In the genomic region with DNA sequence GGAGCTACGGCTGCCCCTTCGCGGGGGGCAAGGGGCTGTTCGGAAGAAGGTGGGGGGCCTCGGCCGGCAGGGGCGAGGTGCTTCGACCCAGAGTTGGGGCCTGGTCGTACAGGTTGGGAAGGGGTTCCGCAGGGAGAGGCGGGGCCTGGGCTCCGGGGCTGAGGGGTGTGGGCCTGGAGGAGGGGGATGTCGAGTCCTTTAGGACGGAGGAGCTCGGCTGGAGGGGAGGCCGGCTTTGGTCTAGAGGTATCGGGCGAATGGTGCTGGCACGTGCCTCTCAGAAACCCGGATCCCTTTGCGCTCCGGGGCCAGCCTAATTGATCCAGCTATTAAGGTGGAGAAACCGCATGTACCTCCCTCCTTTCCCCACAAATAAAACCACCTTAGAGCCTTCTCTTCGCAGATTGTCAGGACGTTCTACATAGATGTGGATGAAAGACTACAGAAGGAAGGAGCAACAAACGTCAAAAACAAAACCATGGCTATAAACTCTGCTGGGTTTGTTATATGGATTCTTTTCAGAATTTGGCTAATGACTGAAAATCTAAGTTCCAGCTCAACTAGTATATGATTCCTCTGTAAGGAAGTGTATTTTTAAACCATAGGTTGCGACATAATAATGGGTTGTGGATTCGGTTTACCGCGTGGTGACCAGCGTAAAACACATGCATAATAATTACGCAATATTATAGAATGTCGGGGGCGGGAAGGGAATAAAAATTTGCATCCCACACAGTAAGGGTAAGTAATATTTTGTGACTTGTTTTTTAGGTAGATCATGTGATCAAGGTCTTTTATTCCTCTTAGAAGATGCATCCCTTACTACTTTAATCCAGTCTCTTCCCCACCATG, we compare ENCODE assay signal across 8 cellular contexts. TPM values are rescaled to one million over a fixed set of nuclear protein-coding genes. Genes with fewer than 3 reads are reported as not detected.
A peak's percentile ranks its signal among the peaks of the same experiment; 100 is the strongest.
DNase-seq lines count a peak whose midpoint lies in the region; ATAC-seq, FAIRE-seq and TF ChIP-seq lines count a peak whose summit lies in the region.

No MANE protein-coding gene starts in this region.

- H3K9me3 Mint-ChIP-seq in memory B cell: no peaks in the 10 kb centered on the region

- in situ Hi-C loops in transverse colon (cut with MboI; ENCODE audit: low pct_ligation_motif_present in 1 of 4, low pct_unique_long_range_greater_than_20kb in 1 of 4, low sequenced_read_pairs in 3 of 4): loop anchor here in 2 of 4 donors (10.0 to 25.0 kb wide), 2 partner anchors 119 to 122 kb away; partner anchors contain the start of gene TOP2B (in 2 of the 2)

- H3K9me3 ChIP-seq in ectodermal cell (ENCODE audit: control insufficient read depth, low read length) (no peaks in the 10 kb centered on the region), transverse colon (no peaks in the 10 kb centered on the region)

- peak overlapping the region; percentile 89 for H3K27ac Mint-ChIP-seq in memory B cell

- H3K36me3 ChIP-seq in ectodermal cell (ENCODE audit: control insufficient read depth, insufficient read depth, low read length) (no peaks in the 10 kb centered on the region), transverse colon (no peaks in the 10 kb centered on the region)

- no peak for FAIRE-seq in HTR-8/SVneo (lab: Jason Lieb, UNC)

- H3K27me3 Mint-ChIP-seq in memory B cell: no peaks in the 10 kb centered on the region

- TF ChIP-seq EP300 in transverse colon (IDR thresholded peaks at IDR 0.05; ENCODE audit: low read depth): no peak

- H3K27ac ChIP-seq in ectodermal cell (ENCODE audit: insufficient read depth, low read depth, low read length, poor library complexity, severe bottlenecking): no peak overlapping the region
- H3K27ac ChIP-seq in transverse colon: peak overlapping the region; percentile 89 to 96 (median 92)

- H3K4me1 ChIP-seq in ectodermal cell (ENCODE audit: control insufficient read depth, insufficient read depth, low read length) (peaks cover 3% of the 10 kb centered on the region), transverse colon (peaks cover 7 to 51% (median 27%) of the 10 kb centered on the region in 4 donors)

- peak overlapping the region; percentile 83 for H3K4me3 Mint-ChIP-seq in memory B cell

- ATAC-seq in GM21423 (IDR thresholded peaks at IDR 0.05; ENCODE audit: unreplicated experiment) (peak; percentile 24), memory B cell (ENCODE audit: low read depth) (peak; percentile 6)

- intact Hi-C loops in transverse colon (cut with DNase I; ENCODE audit: low total_unique reads): no loop called here

- TF ChIP-seq CTCF in transverse colon (IDR thresholded peaks at IDR 0.05): peak in 1 of 5 experiments; percentile 18

- H3K27me3 ChIP-seq in ectodermal cell (ENCODE audit: control insufficient read depth, insufficient read depth, low read length, poor library complexity, severe bottlenecking): peaks cover 4% of the 10 kb centered on the region
- no peaks in the 10 kb centered on the region for H3K27me3 ChIP-seq in transverse colon

- H3K4me3 ChIP-seq in ectodermal cell (ENCODE audit: insufficient read depth, low read depth, low read length) (peak overlapping the region; percentile 58), transverse colon (peak overlapping the region; percentile 69 to 87 (median 78))

- peak; percentile 0 to 80 (median 77) for DNase-seq in NCI-H1417 (lab: John Stamatoyannopoulos, UW)
- DNase-seq in NCI-H1417 treated with DMSO at 0.1 percent for 48 hours (lab: John Stamatoyannopoulos, UW): no peak
- peak; percentile 41 for DNase-seq in HTR-8/SVneo (ENCODE audit: insufficient read length, low spot score)
- peak; percentile 31 for DNase-seq in SIG-M5 (lab: John Stamatoyannopoulos, UW)
- DNase-seq in memory B cell (ENCODE audit: low spot score in 2 of 2): no peak
- no peak for DNase-seq in transverse colon

- 28 to 29% methylated on average over 34 of the region's 34 CpGs for WGBS in ectodermal cell, 2 experiments
- 18 to 75% methylated on average over 9 to 34 of the region's 34 CpGs for WGBS in transverse colon (ENCODE audit: low coverage in 1 of 2), 2 donors

- TF ChIP-seq POLR2A in transverse colon (IDR thresholded peaks at IDR 0.05): no peak

- H3K36me3 Mint-ChIP-seq in memory B cell: peaks cover 2% of the 10 kb centered on the region

- peaks cover 15% of the 10 kb centered on the region for H3K4me1 Mint-ChIP-seq in memory B cell

RNA-seq across cellular contexts. Expression of gene NGLY1, which starts 0.6 kb away (rescaled TPM):
- 27.2 TPM for polyA plus RNA-seq in ectodermal cell (2013, experiment 1 of 4)
- polyA plus RNA-seq in ectodermal cell (2013, experiment 2 of 4): 23.8 TPM
- 20.5 TPM for polyA plus RNA-seq in ectodermal cell (2013, experiment 3 of 4)
- polyA plus RNA-seq in ectodermal cell (2013, experiment 4 of 4): 22.2 TPM
- total RNA-seq in transverse colon: 100 to 1,000 TPM in 1 of 4 donors, 10 to 100 TPM in 3; 44.9 to 154 (median 55.0) TPM

RNA-seq across cellular contexts. Expression of gene OXSM, which starts 6.0 kb away (rescaled TPM):
- 5.3 TPM for polyA plus RNA-seq in ectodermal cell (2013, experiment 1 of 4)
- 7.1 TPM for polyA plus RNA-seq in ectodermal cell (2013, experiment 2 of 4)
- polyA plus RNA-seq in ectodermal cell (2013, experiment 3 of 4): 7.2 TPM
- 7.2 TPM for polyA plus RNA-seq in ectodermal cell (2013, experiment 4 of 4)
- total RNA-seq in transverse colon: 10 to 100 TPM in 3 of 4 donors, 1 to 10 TPM in 1; 5.0 to 13.5 (median 11.2) TPM

Comparison
In these comparisons a context has a peak if more than half of its experiments do, and no peak if none do; other contexts are left out.
1. DNase-seq: peak in NCI-H1417 (3 of 3), HTR-8/SVneo (single experiment) and SIG-M5 (single experiment); none in NCI-H1417 treated with DMSO at 0.1 percent for 48 hours (single experiment), memory B cell (0 of 2) and transverse colon (single experiment).